1 cellular context compared by ENCODE assay signal in genomic region chr2:232504438-232504837, GRCh38.
TF ChIP-seq lines count a peak whose summit lies in the region.

No MANE protein-coding gene starts in this region.

TF ChIP-seq in HCT116, 20 proteins besides CTCF, POLR2A, EP300 and RAD21 (continued from another document):
- no peak for TF ChIP-seq ELF1 (IDR thresholded peaks at IDR 0.05; ENCODE audit: borderline replicate concordance, low read depth)
- TF ChIP-seq EGR1 (IDR thresholded peaks at IDR 0.05; ENCODE audit: low read depth) = no peak
- no peak for TF ChIP-seq CEBPB (IDR thresholded peaks at IDR 0.05; ENCODE audit: low read depth)
- TF ChIP-seq ATF3 (IDR thresholded peaks at IDR 0.05) = no peak
- no peak for TF ChIP-seq TCF7L2 (IDR thresholded peaks at IDR 0.05; ENCODE audit: borderline replicate concordance, extremely low read depth, insufficient read depth, insufficient read length)
- no peak for TF ChIP-seq REST (IDR thresholded peaks at IDR 0.05; ENCODE audit: low read depth)
- no peak for TF ChIP-seq MAX (IDR thresholded peaks at IDR 0.05)
TF ChIP-seq in HCT116: peak in this region for 0.
